20 cellular contexts compared by ENCODE assay signal in the genomic region with DNA sequence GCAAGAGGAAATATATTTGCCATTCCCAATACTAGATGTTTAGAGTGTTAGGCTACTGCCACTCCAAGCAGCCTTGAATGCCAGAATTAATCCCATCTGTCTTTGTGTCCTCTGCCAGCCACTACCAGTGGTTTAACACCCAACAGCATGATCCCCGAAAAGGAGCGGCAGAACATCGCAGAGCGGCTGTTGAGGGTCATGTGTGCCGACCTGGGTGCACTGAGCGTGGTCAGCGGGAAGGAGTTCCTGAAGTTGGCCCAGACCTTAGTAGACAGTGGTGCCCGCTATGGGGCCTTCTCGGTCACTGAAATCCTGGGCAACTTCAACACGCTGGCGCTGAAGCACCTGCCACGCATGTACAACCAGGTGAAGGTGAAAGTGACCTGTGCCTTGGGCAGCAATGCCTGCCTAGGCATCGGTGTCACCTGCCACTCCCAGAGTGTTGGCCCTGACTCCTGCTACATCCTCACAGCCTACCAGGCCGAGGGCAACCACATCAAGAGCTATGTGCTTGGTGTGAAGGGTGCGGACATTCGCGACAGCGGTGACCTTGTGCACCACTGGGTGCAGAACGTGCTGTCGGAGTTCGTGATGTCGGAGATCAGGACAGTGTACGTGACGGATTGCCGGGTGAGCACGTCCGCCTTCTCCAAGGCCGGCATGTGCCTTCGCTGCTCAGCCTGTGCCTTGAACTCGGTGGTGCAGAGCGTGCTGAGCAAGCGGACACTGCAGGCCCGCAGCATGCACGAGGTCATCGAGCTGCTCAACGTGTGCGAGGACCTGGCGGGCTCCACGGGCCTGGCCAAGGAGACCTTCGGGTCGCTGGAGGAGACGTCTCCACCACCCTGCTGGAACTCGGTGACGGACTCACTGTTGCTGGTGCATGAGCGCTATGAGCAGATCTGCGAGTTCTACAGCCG. TPM values are rescaled to one million over a fixed set of nuclear protein-coding genes. Genes with fewer than 3 reads are reported as not detected.
"Had no signal": no experiment of that assay in that cellular context is flagged by ENCODE, and none has a peak within 500 bp of the region (broad histone marks: within the 10 kb centered on the region; RNA-seq: fewer than 3 reads in every experiment).

No MANE protein-coding gene starts in this region.

- ATAC-seq: effector memory CD8-positive, alpha-beta T cell; stimulated activated naive CD8-positive, alpha-beta T cell treated with anti-CD3 and anti-CD28 coated beads, Interleukin-15, amount 100 ng/mL, for 72 hours had no signal

- H3K9me3 Mint-ChIP-seq: activated CD4-positive, alpha-beta memory T cell treated with anti-CD3 and anti-CD28 coated beads, Interleukin-2, amount 10 ng/mL, durations not matched to agents 7 days and 5 days; effector memory CD8-positive, alpha-beta T cell; immature natural killer cell; neural crest cell; stimulated activated naive CD8-positive, alpha-beta T cell treated with anti-CD3 and anti-CD28 coated beads, Interleukin-15, amount 100 ng/mL, for 72 hours; T-helper 1 cell treated with Interleukin-12 subunit alpha and Interleukin-12 subunit beta and Interleukin-4 antibody, amounts not matched to agents 30 μg/mL and 1 μg/mL, for 36 hours; WTC11 had no signal

- H3K27me3 ChIP-seq: brain microvascular endothelial cell had no signal

- H3K27ac Mint-ChIP-seq: activated CD4-positive, alpha-beta memory T cell treated with anti-CD3 and anti-CD28 coated beads, Interleukin-2, amount 10 ng/mL, durations not matched to agents 7 days and 5 days; effector memory CD8-positive, alpha-beta T cell; immature natural killer cell; stimulated activated naive CD8-positive, alpha-beta T cell treated with anti-CD3 and anti-CD28 coated beads, Interleukin-15, amount 100 ng/mL, for 72 hours; T-helper 1 cell treated with Interleukin-12 subunit alpha and Interleukin-12 subunit beta and Interleukin-4 antibody, amounts not matched to agents 30 μg/mL and 1 μg/mL, for 36 hours; WTC11 had no signal

- H3K4me3 ChIP-seq: lung, thoracic aorta had no signal

- DNase-seq: activated CD4-positive, alpha-beta memory T cell treated with anti-CD3 and anti-CD28 coated beads, Interleukin-2, amount 10 ng/mL, durations not matched to agents 7 days and 5 days; activated CD4-positive, alpha-beta T cell treated with anti-CD3 and anti-CD28 coated beads for 4 hours; activated naive CD4-positive, alpha-beta T cell; anterior cingulate cortex; brain microvascular endothelial cell; cerebellar nuclear complex; dermis blood vessel endothelial cell; effector memory CD8-positive, alpha-beta T cell; foreskin melanocyte; immature natural killer cell; right cardiac atrium; small intestine; stimulated activated naive CD8-positive, alpha-beta T cell treated with anti-CD3 and anti-CD28 coated beads, Interleukin-15, amount 100 ng/mL, for 72 hours had no signal

- H3K27ac ChIP-seq: brain microvascular endothelial cell, epithelial cell of prostate, thoracic aorta had no signal

- H3K4me1 Mint-ChIP-seq: activated CD4-positive, alpha-beta memory T cell treated with anti-CD3 and anti-CD28 coated beads, Interleukin-2, amount 10 ng/mL, durations not matched to agents 7 days and 5 days; immature natural killer cell; neural crest cell; stimulated activated naive CD8-positive, alpha-beta T cell treated with anti-CD3 and anti-CD28 coated beads, Interleukin-15, amount 100 ng/mL, for 72 hours; WTC11 had no signal

- H3K27me3 Mint-ChIP-seq: stimulated activated naive CD8-positive, alpha-beta T cell treated with anti-CD3 and anti-CD28 coated beads, Interleukin-15, amount 100 ng/mL, for 72 hours had no signal

- H3K9me3 ChIP-seq: thoracic aorta had no signal

- H3K4me3 Mint-ChIP-seq: activated CD4-positive, alpha-beta memory T cell treated with anti-CD3 and anti-CD28 coated beads, Interleukin-2, amount 10 ng/mL, durations not matched to agents 7 days and 5 days; effector memory CD8-positive, alpha-beta T cell; immature natural killer cell; neural crest cell; stimulated activated naive CD8-positive, alpha-beta T cell treated with anti-CD3 and anti-CD28 coated beads, Interleukin-15, amount 100 ng/mL, for 72 hours; T-helper 1 cell treated with Interleukin-12 subunit alpha and Interleukin-12 subunit beta and Interleukin-4 antibody, amounts not matched to agents 30 μg/mL and 1 μg/mL, for 36 hours; WTC11 had no signal

RNA-seq across cellular contexts. Expression of gene AMBP, which starts 29.3 kb away (rescaled TPM):
- total RNA-seq: activated CD4-positive, alpha-beta memory T cell treated with anti-CD3 and anti-CD28 coated beads, Interleukin-2, amount 10 ng/mL, durations not matched to agents 7 days and 5 days; thoracic aorta had no signal
- polyA plus RNA-seq: immature natural killer cell had no signal

RNA-seq across cellular contexts. Expression of gene KIF12, which starts 50.3 kb away (rescaled TPM):
- total RNA-seq: activated CD4-positive, alpha-beta memory T cell treated with anti-CD3 and anti-CD28 coated beads, Interleukin-2, amount 10 ng/mL, durations not matched to agents 7 days and 5 days; fibroblast of lung; neural crest cell; thoracic aorta had no signal
- polyA plus RNA-seq: fibroblast of lung, immature natural killer cell had no signal
